17 cellular contexts compared by ENCODE assay signal in the genomic region with DNA sequence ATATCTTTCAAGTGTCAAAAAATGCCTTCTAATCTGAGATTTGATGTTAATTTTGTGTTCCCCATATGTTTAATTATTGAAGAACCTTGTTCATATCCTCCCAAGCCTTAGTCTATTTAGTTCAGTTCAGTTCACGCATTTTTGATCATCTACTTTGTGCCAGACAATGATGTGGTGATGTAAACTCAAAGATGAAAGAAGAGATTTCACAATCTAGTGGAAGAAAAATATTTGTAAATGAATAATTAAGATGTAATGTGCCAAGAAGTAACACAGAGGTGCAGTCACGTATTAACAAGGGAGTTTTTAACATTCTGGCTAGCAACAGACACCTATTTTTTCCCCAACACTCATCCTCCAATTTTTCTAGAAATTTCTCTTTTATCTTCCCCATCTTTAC. TPM values are rescaled to one million over a fixed set of nuclear protein-coding genes. Genes with fewer than 3 reads are reported as not detected.
DNase-seq lines count a peak whose midpoint lies in the region; ATAC-seq lines count a peak whose summit lies in the region.
"Had no signal": no experiment of that assay in that cellular context is flagged by ENCODE, and none has a peak within 500 bp of the region (broad histone marks: within the 10 kb centered on the region; RNA-seq: fewer than 3 reads in every experiment).

No MANE protein-coding gene starts in this region.

- H3K36me3 Mint-ChIP-seq in activated CD4-positive, alpha-beta T cell treated with anti-CD3 and anti-CD28 coated beads, Interleukin-2, amount 10 ng/mL, durations not matched to agents 24 days and 14 days (ENCODE audit: low read depth) = peaks cover 34% of the 10 kb centered on the region
- H3K36me3 Mint-ChIP-seq in activated CD4-positive, alpha-beta memory T cell treated with anti-CD3 and anti-CD28 coated beads for 36 hours = peaks cover 4% of the 10 kb centered on the region
- H3K36me3 Mint-ChIP-seq in activated naive CD8-positive, alpha-beta T cell treated with anti-CD3 and anti-CD28 coated beads for 36 hours = peaks cover 37% of the 10 kb centered on the region

- DNase-seq in activated CD4-positive, alpha-beta T cell treated with anti-CD3 and anti-CD28 coated beads, Interleukin-2, amount 10 ng/mL, durations not matched to agents 24 days and 14 days = no peak
- no peak for DNase-seq in activated CD4-positive, alpha-beta T cell treated with anti-CD3 and anti-CD28 coated beads, Interleukin-2, amount 50 U/mL, for 48 hours
- DNase-seq in activated CD4-positive, alpha-beta memory T cell treated with anti-CD3 and anti-CD28 coated beads for 36 hours = no peak
- no peak for DNase-seq in activated naive CD8-positive, alpha-beta T cell treated with anti-CD3 and anti-CD28 coated beads for 36 hours
- DNase-seq in kidney tubule cell (ENCODE audit: low spot score) = peak; percentile 46
- DNase-seq in HuH-7.5 (ENCODE audit: low spot score) = no peak
- no peak for DNase-seq in DMS153 (lab: John Stamatoyannopoulos, UW)
- DNase-seq: DMS 273 treated with DMSO at 0.1 percent for 48 hours, GF-D8, GM23248, HCEC 1CT, IMR-90, Karpas-422, MM.1S, NCI-H1092 treated with DMSO at 0.1 percent for 48 hours had no signal

- peaks cover 33% of the 10 kb centered on the region for H3K9me3 Mint-ChIP-seq in activated CD4-positive, alpha-beta T cell treated with anti-CD3 and anti-CD28 coated beads, Interleukin-2, amount 10 ng/mL, durations not matched to agents 24 days and 14 days
- H3K9me3 Mint-ChIP-seq in activated CD4-positive, alpha-beta memory T cell treated with anti-CD3 and anti-CD28 coated beads for 36 hours = no peaks in the 10 kb centered on the region
- H3K9me3 Mint-ChIP-seq in activated naive CD8-positive, alpha-beta T cell treated with anti-CD3 and anti-CD28 coated beads for 36 hours = peaks cover 26% of the 10 kb centered on the region

- H3K4me3 Mint-ChIP-seq in activated CD4-positive, alpha-beta T cell treated with anti-CD3 and anti-CD28 coated beads, Interleukin-2, amount 10 ng/mL, durations not matched to agents 24 days and 14 days = peak overlapping the region; percentile 65
- no peak overlapping the region for H3K4me3 Mint-ChIP-seq in activated CD4-positive, alpha-beta memory T cell treated with anti-CD3 and anti-CD28 coated beads for 36 hours
- H3K4me3 Mint-ChIP-seq in activated naive CD8-positive, alpha-beta T cell treated with anti-CD3 and anti-CD28 coated beads for 36 hours = no peak overlapping the region

- ATAC-seq in GM18520 (IDR thresholded peaks at IDR 0.05; ENCODE audit: unreplicated experiment) = no peak
- ATAC-seq: Panc1 had no signal

- peaks cover 67% of the 10 kb centered on the region for H3K4me1 Mint-ChIP-seq in activated CD4-positive, alpha-beta T cell treated with anti-CD3 and anti-CD28 coated beads, Interleukin-2, amount 10 ng/mL, durations not matched to agents 24 days and 14 days
- H3K4me1 Mint-ChIP-seq in activated CD4-positive, alpha-beta memory T cell treated with anti-CD3 and anti-CD28 coated beads for 36 hours (ENCODE audit: low read depth) = peaks cover 58% of the 10 kb centered on the region
- H3K4me1 Mint-ChIP-seq in activated naive CD8-positive, alpha-beta T cell treated with anti-CD3 and anti-CD28 coated beads for 36 hours = peaks cover 43% of the 10 kb centered on the region

- CTCF ChIA-PET in activated CD4-positive, alpha-beta memory T cell treated with anti-CD3 and anti-CD28 coated beads for 36 hours (lab: Charles Lee) = interaction anchor here (1.8 to 2.2 kb wide), 3 partner anchors 22 to 69 kb away, joined by 7 to 16 read pairs (median 12); partner anchors contain the start of gene KIF2A

- H3K27ac Mint-ChIP-seq in activated CD4-positive, alpha-beta T cell treated with anti-CD3 and anti-CD28 coated beads, Interleukin-2, amount 10 ng/mL, durations not matched to agents 24 days and 14 days = peak overlapping the region; percentile 98
- peak overlapping the region; percentile 98 for H3K27ac Mint-ChIP-seq in activated CD4-positive, alpha-beta memory T cell treated with anti-CD3 and anti-CD28 coated beads for 36 hours
- peak overlapping the region; percentile 95 for H3K27ac Mint-ChIP-seq in activated naive CD8-positive, alpha-beta T cell treated with anti-CD3 and anti-CD28 coated beads for 36 hours

- POLR2A ChIA-PET in activated CD4-positive, alpha-beta memory T cell treated with anti-CD3 and anti-CD28 coated beads for 36 hours (lab: Charles Lee) = interaction anchor here (1.7 kb wide), 1 partner anchor 16 kb away, joined by 8 read pairs; no protein-coding TSS in a partner anchor

- H3K27me3 Mint-ChIP-seq in activated CD4-positive, alpha-beta T cell treated with anti-CD3 and anti-CD28 coated beads, Interleukin-2, amount 10 ng/mL, durations not matched to agents 24 days and 14 days = no peaks in the 10 kb centered on the region
- no peaks in the 10 kb centered on the region for H3K27me3 Mint-ChIP-seq in activated CD4-positive, alpha-beta memory T cell treated with anti-CD3 and anti-CD28 coated beads for 36 hours
- no peaks in the 10 kb centered on the region for H3K27me3 Mint-ChIP-seq in activated naive CD8-positive, alpha-beta T cell treated with anti-CD3 and anti-CD28 coated beads for 36 hours

- intact Hi-C loops in activated CD4-positive, alpha-beta T cell treated with anti-CD3 and anti-CD28 coated beads, Interleukin-2, amount 10 ng/mL, durations not matched to agents 24 days and 14 days (cut with micrococcal nuclease) = loop anchor here (2.0 kb wide), 1 partner anchor 111 kb away; no protein-coding TSS in a partner anchor
- intact Hi-C loops in activated CD4-positive, alpha-beta memory T cell treated with anti-CD3 and anti-CD28 coated beads for 36 hours (cut with micrococcal nuclease) = loop anchor here (2.0 kb wide), 3 partner anchors 45 to 119 kb away; partner anchors contain the start of gene DIMT1

RNA-seq across cellular contexts. Expression of gene KIF2A, which starts 22.1 kb away (rescaled TPM):
- 238 and 244 TPM in 2 replicates for total RNA-seq in activated CD4-positive, alpha-beta T cell treated with anti-CD3 and anti-CD28 coated beads, Interleukin-2, amount 10 ng/mL, durations not matched to agents 24 days and 14 days
- total RNA-seq in activated CD4-positive, alpha-beta memory T cell treated with anti-CD3 and anti-CD28 coated beads for 36 hours = 100 to 1,000 TPM; 209 TPM
- 100 to 1,000 TPM; 164 to 175 TPM for total RNA-seq in activated naive CD8-positive, alpha-beta T cell treated with anti-CD3 and anti-CD28 coated beads for 36 hours
